ENCODE assay signal across 8 cellular contexts in the genomic region with DNA sequence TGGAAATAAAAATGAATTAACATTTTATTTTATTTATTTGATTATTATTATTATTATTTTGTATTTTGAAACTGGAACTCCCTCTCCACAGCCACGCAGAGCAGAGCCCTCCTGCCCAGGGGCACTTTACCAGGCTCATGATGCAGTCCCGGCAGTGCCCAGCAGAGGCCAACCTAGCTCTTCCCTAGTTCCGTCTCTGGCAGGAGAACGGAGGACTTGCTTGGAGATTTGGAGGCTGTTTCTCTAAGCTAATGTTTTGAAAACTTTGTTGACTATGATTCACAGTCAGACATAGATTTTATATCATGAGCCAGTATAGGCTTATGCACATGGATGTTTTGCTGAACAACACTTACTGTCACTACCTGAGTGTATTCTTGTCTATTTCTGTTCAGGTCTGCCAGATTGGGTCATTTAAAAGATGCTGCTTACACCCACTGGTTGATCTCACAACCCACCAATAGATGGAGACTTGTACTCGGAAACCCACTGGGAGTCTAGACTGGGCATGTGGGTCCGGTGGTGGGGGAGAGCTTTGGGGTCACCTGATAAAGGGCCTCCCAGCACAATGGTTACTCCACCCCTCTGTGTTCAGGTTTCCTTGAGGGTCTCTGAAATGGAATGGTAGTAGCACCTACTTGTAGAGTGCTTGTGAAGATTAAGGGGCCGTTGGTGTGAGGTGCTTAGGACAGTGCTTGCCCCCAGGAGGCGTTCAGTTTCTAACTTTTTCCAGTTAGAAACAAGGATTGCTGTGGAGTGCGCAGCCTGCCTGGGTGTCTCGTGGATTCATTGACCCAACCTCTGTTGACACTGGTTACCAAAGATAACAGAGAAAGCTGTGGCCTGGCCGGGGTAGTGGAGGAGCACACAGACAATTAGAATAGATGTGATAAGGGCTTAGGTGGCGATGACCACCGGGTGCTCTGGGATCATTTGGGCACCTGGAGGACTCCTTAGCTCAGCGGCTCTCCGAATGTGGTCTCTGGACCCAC.
A peak's percentile ranks its signal among the peaks of the same experiment; 100 is the strongest.
DNase-seq lines count a peak whose midpoint lies in the region; ATAC-seq and TF ChIP-seq lines count a peak whose summit lies in the region.

No MANE protein-coding gene starts in this region.

- TF ChIP-seq EP300 in neural cell (conservative IDR thresholded peaks at IDR 0.05; ENCODE audit: poor library complexity, severe bottlenecking), result no peak

- no peaks in the 10 kb centered on the region for H3K27me3 ChIP-seq in neural cell (ENCODE audit: insufficient read depth, low read depth, low read length)

- peaks cover 17% of the 10 kb centered on the region for H3K4me1 Mint-ChIP-seq in Calu3 (ENCODE audit: low read depth, unreplicated experiment)
- H3K4me1 Mint-ChIP-seq in activated T-cell treated with anti-CD3 and anti-CD28 coated beads, Interleukin-2, amount 50 U/mL, for 24 hours (ENCODE audit: low read depth), result peaks cover 17% of the 10 kb centered on the region

- H3K9ac ChIP-seq in neural cell (ENCODE audit: low read length), result no peak overlapping the region

- peaks cover 4% of the 10 kb centered on the region for H3K36me3 Mint-ChIP-seq in Calu3 (ENCODE audit: insufficient read depth, unreplicated experiment)
- no peaks in the 10 kb centered on the region for H3K36me3 Mint-ChIP-seq in activated T-cell treated with anti-CD3 and anti-CD28 coated beads, Interleukin-2, amount 50 U/mL, for 24 hours (ENCODE audit: low read depth)

- intact Hi-C loops in Calu3 (cut with micrococcal nuclease; ENCODE audit: unreplicated experiment), result loop anchor here (1.0 to 2.0 kb wide), 4 partner anchors 57 to 377 kb away; no protein-coding TSS in a partner anchor

- no peak overlapping the region for H3K27ac Mint-ChIP-seq in Calu3 (ENCODE audit: unreplicated experiment)
- no peak overlapping the region for H3K27ac Mint-ChIP-seq in activated T-cell treated with anti-CD3 and anti-CD28 coated beads, Interleukin-2, amount 50 U/mL, for 24 hours

- H3K4me3 Mint-ChIP-seq in Calu3 (ENCODE audit: low read depth, unreplicated experiment), result no peak overlapping the region
- H3K4me3 Mint-ChIP-seq in activated T-cell treated with anti-CD3 and anti-CD28 coated beads, Interleukin-2, amount 50 U/mL, for 24 hours, result no peak overlapping the region

- TF ChIP-seq RAD21 in neural cell (conservative IDR thresholded peaks at IDR 0.05), result peak; percentile 93

- no TSS peak for BruUV-seq in Calu3 (replicated peaks; lab: Mats Ljungman, UMichigan)

- no peaks in the 10 kb centered on the region for H3K9me2 ChIP-seq in neural cell (ENCODE audit: insufficient read depth, low read length)

- no peaks in the 10 kb centered on the region for H3K9me3 ChIP-seq in neural cell (ENCODE audit: low read length)

- H3K79me2 ChIP-seq in neural cell (replicated peaks; ENCODE audit: insufficient read depth, low read length), result no peaks in the 10 kb centered on the region

- no peaks in the 10 kb centered on the region for H3F3A ChIP-seq in neural cell (ENCODE audit: insufficient read depth, low read length, poor library complexity, severe bottlenecking)

- H3K36me3 ChIP-seq in neural cell (ENCODE audit: insufficient read depth, low read length), result no peaks in the 10 kb centered on the region

- H3K4me3 ChIP-seq in neural cell (ENCODE audit: low read length), result no peak overlapping the region

- CTCF ChIA-PET in Calu3 (lab: Charles Lee), result interaction anchor here (0.5 to 2.2 kb wide), 16 partner anchors 28 to 376 kb away, joined by 3 to 42 read pairs (median 5); partner anchors contain the start of gene LOXHD1

- H3K27me3 Mint-ChIP-seq in Calu3 (ENCODE audit: unreplicated experiment), result no peaks in the 10 kb centered on the region
- H3K27me3 Mint-ChIP-seq in activated T-cell treated with anti-CD3 and anti-CD28 coated beads, Interleukin-2, amount 50 U/mL, for 24 hours, result no peaks in the 10 kb centered on the region

- H3K9me3 Mint-ChIP-seq in Calu3 (ENCODE audit: low read depth, unreplicated experiment), result no peaks in the 10 kb centered on the region
- H3K9me3 Mint-ChIP-seq in activated T-cell treated with anti-CD3 and anti-CD28 coated beads, Interleukin-2, amount 50 U/mL, for 24 hours, result no peaks in the 10 kb centered on the region

- TF ChIP-seq CTCF in Calu3 (IDR thresholded peaks at IDR 0.05; ENCODE audit: unreplicated experiment), result peak; percentile 69
- TF ChIP-seq CTCF in neural cell (IDR thresholded peaks at IDR 0.05; ENCODE audit: poor library complexity, severe bottlenecking), result peak; percentile 88

- peak; percentile 77 for ATAC-seq in GM21367 (IDR thresholded peaks at IDR 0.05; ENCODE audit: unreplicated experiment)

- peak; percentile 79 for DNase-seq in Calu3
- peak in 59 of 76 experiments; percentile 0 to 77 (median 40) for DNase-seq in HUDEP-2 (lab: John Stamatoyannopoulos, UW; ENCODE audit: unreplicated experiment in 76 of 76)
- DNase-seq in OCI-M2 (lab: John Stamatoyannopoulos, UW; ENCODE audit: unreplicated experiment), result peak; percentile 15
- DNase-seq in activated T-cell treated with anti-CD3 and anti-CD28 coated beads, Interleukin-2, amount 50 U/mL, for 24 hours, result peak; percentile 71
- peak; percentile 69 for DNase-seq in fibroblast of gingiva (ENCODE audit: low read depth)
- peak; percentile 87 for DNase-seq in superior temporal gyrus (ENCODE audit: extremely low spot score)

- no peaks in the 10 kb centered on the region for H4K20me1 ChIP-seq in neural cell (ENCODE audit: insufficient read depth)

- H3K27ac ChIP-seq in neural cell (ENCODE audit: low read length), result no peak overlapping the region

- no peak overlapping the region for H3K4me2 ChIP-seq in neural cell (ENCODE audit: low read length)

- no peak overlapping the region for H2AFZ ChIP-seq in neural cell (ENCODE audit: low read depth, low read length)

TF ChIP-seq in neural cell, 6 proteins besides CTCF, POLR2A, EP300 and RAD21:
- TF ChIP-seq MXI1 (conservative IDR thresholded peaks at IDR 0.05; ENCODE audit: poor library complexity, severe bottlenecking), result no peak
- no peak for TF ChIP-seq EZH2 (IDR thresholded peaks at IDR 0.05; ENCODE audit: borderline replicate concordance, insufficient read depth, low read length, poor library complexity, severe bottlenecking)
- TF ChIP-seq, protein P1, sequence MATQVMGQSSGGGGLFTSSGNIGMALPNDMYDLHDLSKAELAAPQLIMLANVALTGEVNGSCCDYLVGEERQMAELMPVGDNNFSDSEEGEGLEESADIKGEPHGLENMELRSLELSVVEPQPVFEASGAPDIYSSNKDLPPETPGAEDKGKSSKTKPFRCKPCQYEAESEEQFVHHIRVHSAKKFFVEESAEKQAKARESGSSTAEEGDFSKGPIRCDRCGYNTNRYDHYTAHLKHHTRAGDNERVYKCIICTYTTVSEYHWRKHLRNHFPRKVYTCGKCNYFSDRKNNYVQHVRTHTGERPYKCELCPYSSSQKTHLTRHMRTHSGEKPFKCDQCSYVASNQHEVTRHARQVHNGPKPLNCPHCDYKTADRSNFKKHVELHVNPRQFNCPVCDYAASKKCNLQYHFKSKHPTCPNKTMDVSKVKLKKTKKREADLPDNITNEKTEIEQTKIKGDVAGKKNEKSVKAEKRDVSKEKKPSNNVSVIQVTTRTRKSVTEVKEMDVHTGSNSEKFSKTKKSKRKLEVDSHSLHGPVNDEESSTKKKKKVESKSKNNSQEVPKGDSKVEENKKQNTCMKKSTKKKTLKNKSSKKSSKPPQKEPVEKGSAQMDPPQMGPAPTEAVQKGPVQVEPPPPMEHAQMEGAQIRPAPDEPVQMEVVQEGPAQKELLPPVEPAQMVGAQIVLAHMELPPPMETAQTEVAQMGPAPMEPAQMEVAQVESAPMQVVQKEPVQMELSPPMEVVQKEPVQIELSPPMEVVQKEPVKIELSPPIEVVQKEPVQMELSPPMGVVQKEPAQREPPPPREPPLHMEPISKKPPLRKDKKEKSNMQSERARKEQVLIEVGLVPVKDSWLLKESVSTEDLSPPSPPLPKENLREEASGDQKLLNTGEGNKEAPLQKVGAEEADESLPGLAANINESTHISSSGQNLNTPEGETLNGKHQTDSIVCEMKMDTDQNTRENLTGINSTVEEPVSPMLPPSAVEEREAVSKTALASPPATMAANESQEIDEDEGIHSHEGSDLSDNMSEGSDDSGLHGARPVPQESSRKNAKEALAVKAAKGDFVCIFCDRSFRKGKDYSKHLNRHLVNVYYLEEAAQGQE (IDR thresholded peaks at IDR 0.05; ENCODE audit: borderline replicate concordance), result no peak
- TF ChIP-seq SMC3 (conservative IDR thresholded peaks at IDR 0.05; ENCODE audit: poor library complexity), result peak; percentile 95

Comparison
In these comparisons a context has a peak if more than half of its experiments do, and no peak if none do; other contexts are left out.
1. DNase-seq: peak in every context shown above with its lines; median percentile 87 in superior temporal gyrus; 79 in Calu3; 71 in activated T-cell treated with anti-CD3 and anti-CD28 coated beads, Interleukin-2, amount 50 U/mL, for 24 hours; 69 in fibroblast of gingiva; 40 in HUDEP-2; 15 in OCI-M2.